Comparison of ENCODE assay signal across 1 cellular context in the genomic region with DNA sequence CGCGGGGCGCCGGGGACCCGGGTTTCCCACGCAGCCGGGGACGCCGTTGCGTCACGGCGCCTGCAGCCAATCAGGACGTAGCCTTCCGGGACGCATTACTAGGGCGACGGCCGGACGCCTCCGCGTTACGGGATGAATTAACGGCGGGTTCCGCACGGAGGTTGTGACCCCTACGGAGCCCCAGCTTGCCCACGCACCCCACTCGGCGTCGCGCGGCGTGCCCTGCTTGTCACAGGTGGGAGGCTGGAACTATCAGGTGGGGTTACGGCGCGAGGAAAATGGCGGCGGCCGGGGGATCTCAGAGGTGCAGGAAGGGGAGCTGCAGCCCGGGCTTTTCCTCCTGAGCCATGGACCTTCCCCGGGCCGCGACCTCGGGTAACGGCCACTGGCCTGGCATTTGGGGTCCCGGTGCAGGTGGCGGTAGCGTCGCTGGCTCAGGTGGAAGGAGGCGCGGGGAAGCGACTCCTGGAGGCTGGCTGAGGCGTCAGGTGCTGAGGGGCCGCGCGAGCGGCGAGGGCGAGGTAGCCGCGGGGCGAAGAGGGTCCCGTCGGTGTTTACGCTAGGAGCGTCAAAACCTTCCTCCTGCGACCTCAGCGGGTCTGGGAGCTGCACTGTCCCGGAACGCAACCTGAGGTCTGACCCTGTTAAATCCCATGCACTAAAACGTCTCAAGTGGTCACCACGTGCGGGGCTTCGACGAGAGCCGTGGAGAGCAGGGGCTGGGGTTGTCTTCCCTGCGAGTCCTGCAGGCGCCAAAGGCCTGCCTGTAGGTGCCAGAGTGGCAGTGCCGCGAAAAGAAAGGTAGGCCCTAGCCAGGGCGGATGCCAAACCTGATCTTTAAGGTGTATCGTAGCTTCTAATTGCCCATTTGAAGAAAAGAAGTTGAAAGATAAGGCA.
TF ChIP-seq lines count a peak whose summit lies in the region.

A gene (plus strand): TSS at position 98 of the 897 bp plus-strand sequence. CDS start 78,345 bp downstream, outside the sequence.

TF ChIP-seq in HepG2, 621 proteins besides CTCF, POLR2A, EP300 and RAD21 (continued from another document and continues in another):
- TF ChIP-seq, protein P1, sequence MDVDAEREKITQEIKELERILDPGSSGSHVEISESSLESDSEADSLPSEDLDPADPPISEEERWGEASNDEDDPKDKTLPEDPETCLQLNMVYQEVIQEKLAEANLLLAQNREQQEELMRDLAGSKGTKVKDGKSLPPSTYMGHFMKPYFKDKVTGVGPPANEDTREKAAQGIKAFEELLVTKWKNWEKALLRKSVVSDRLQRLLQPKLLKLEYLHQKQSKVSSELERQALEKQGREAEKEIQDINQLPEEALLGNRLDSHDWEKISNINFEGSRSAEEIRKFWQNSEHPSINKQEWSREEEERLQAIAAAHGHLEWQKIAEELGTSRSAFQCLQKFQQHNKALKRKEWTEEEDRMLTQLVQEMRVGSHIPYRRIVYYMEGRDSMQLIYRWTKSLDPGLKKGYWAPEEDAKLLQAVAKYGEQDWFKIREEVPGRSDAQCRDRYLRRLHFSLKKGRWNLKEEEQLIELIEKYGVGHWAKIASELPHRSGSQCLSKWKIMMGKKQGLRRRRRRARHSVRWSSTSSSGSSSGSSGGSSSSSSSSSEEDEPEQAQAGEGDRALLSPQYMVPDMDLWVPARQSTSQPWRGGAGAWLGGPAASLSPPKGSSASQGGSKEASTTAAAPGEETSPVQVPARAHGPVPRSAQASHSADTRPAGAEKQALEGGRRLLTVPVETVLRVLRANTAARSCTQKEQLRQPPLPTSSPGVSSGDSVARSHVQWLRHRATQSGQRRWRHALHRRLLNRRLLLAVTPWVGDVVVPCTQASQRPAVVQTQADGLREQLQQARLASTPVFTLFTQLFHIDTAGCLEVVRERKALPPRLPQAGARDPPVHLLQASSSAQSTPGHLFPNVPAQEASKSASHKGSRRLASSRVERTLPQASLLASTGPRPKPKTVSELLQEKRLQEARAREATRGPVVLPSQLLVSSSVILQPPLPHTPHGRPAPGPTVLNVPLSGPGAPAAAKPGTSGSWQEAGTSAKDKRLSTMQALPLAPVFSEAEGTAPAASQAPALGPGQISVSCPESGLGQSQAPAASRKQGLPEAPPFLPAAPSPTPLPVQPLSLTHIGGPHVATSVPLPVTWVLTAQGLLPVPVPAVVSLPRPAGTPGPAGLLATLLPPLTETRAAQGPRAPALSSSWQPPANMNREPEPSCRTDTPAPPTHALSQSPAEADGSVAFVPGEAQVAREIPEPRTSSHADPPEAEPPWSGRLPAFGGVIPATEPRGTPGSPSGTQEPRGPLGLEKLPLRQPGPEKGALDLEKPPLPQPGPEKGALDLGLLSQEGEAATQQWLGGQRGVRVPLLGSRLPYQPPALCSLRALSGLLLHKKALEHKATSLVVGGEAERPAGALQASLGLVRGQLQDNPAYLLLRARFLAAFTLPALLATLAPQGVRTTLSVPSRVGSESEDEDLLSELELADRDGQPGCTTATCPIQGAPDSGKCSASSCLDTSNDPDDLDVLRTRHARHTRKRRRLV (CRISPR knock-in tag; IDR thresholded peaks at IDR 0.05), result peak; percentile 98
- TF ChIP-seq RARG (CRISPR knock-in tag; IDR thresholded peaks at IDR 0.05; ENCODE audit: low read depth) (peak; percentile 93), ZBTB1 (CRISPR knock-in tag; IDR thresholded peaks at IDR 0.05; ENCODE audit: borderline replicate concordance) (no peak; the same call in 1 of the 2 replicates), NFE2L1 (CRISPR knock-in tag; IDR thresholded peaks at IDR 0.05; ENCODE audit: borderline replicate concordance) (peak; percentile 95), ZNF333 (CRISPR knock-in tag; IDR thresholded peaks at IDR 0.05; ENCODE audit: borderline replicate concordance) (peak; percentile 90), SP5 (CRISPR knock-in tag; IDR thresholded peaks at IDR 0.05; ENCODE audit: borderline replicate concordance, low read depth) (no peak; the same call in 1 of the 2 replicates), ARNT (IDR thresholded peaks at IDR 0.05) (no peak), ZNF121 (CRISPR knock-in tag; IDR thresholded peaks at IDR 0.05) (peak; percentile 71; the same call in 1 of the 2 replicates), NAIF1 (CRISPR knock-in tag; IDR thresholded peaks at IDR 0.05; ENCODE audit: borderline replicate concordance) (peak; percentile 96), GLI4 (CRISPR knock-in tag; IDR thresholded peaks at IDR 0.05; ENCODE audit: borderline replicate concordance) (peak; percentile 96), ZNF431 (CRISPR knock-in tag; IDR thresholded peaks at IDR 0.05; ENCODE audit: borderline replicate concordance, low read depth) (peak; percentile 95), SYNCRIP (IDR thresholded peaks at IDR 0.05; ENCODE audit: insufficient read depth, low read depth, low read length) (no peak), FLYWCH1 (CRISPR knock-in tag; IDR thresholded peaks at IDR 0.05) (no peak; the same call in 1 of the 2 replicates), MXD4 (CRISPR knock-in tag; IDR thresholded peaks at IDR 0.05) (peak; percentile 72; the same call in 1 of the 2 replicates), GATAD2A (CRISPR knock-in tag; IDR thresholded peaks at IDR 0.05) (peak; percentile 35; the same call in 1 of the 2 replicates), ZSCAN29 (CRISPR knock-in tag; conservative IDR thresholded peaks at IDR 0.05) (no peak), ZFP1 (CRISPR knock-in tag; IDR thresholded peaks at IDR 0.05) (no peak), ZNF264 (CRISPR knock-in tag; IDR thresholded peaks at IDR 0.05) (peak; percentile 85), ZBTB7B (CRISPR knock-in tag; IDR thresholded peaks at IDR 0.05) (peak; percentile 72), ZNF460 (CRISPR knock-in tag; IDR thresholded peaks at IDR 0.05; ENCODE audit: borderline replicate concordance) (no peak; the same call in 1 of the 2 replicates), FOXJ3 (CRISPR knock-in tag; IDR thresholded peaks at IDR 0.05; ENCODE audit: borderline replicate concordance) (peak; percentile 80), CCAR2 (optimal IDR thresholded peaks at IDR 0.05; ENCODE audit: low read depth, low read length) (no peak), ZNF34 (CRISPR knock-in tag; IDR thresholded peaks at IDR 0.05; ENCODE audit: borderline replicate concordance) (no peak), SKI (IDR thresholded peaks at IDR 0.05; ENCODE audit: partially characterized antibody) (no peak), NRL (CRISPR knock-in tag; IDR thresholded peaks at IDR 0.05; ENCODE audit: borderline replicate concordance) (peak; percentile 100), SRY (CRISPR knock-in tag; IDR thresholded peaks at IDR 0.05) (peak; percentile 97), TAF15 (IDR thresholded peaks at IDR 0.05; ENCODE audit: low read depth, low read length, poor library complexity, severe bottlenecking) (no peak), ZNF564 (CRISPR knock-in tag; IDR thresholded peaks at IDR 0.05) (peak; percentile 87; the same call in 1 of the 2 replicates), ATAD3A (CRISPR knock-in tag; IDR thresholded peaks at IDR 0.05) (no peak; the same call in 1 of the 2 replicates), PCBP1 (IDR thresholded peaks at IDR 0.05; ENCODE audit: borderline replicate concordance, low read depth, low read length) (peak; percentile 24; the same call in 1 of the 2 replicates), HMG20B (CRISPR knock-in tag; conservative IDR thresholded peaks at IDR 0.05) (no peak), ZNF160 (CRISPR knock-in tag; IDR thresholded peaks at IDR 0.05) (peak; percentile 77), ZNF598 (CRISPR knock-in tag; IDR thresholded peaks at IDR 0.05; ENCODE audit: borderline replicate concordance) (peak; percentile 92; the same call in 1 of the 2 replicates), ZNF614 (CRISPR knock-in tag; IDR thresholded peaks at IDR 0.05; ENCODE audit: borderline replicate concordance) (peak; percentile 82), ZFP36L2 (CRISPR knock-in tag; IDR thresholded peaks at IDR 0.05) (no peak)
- TF ChIP-seq, protein P2, sequence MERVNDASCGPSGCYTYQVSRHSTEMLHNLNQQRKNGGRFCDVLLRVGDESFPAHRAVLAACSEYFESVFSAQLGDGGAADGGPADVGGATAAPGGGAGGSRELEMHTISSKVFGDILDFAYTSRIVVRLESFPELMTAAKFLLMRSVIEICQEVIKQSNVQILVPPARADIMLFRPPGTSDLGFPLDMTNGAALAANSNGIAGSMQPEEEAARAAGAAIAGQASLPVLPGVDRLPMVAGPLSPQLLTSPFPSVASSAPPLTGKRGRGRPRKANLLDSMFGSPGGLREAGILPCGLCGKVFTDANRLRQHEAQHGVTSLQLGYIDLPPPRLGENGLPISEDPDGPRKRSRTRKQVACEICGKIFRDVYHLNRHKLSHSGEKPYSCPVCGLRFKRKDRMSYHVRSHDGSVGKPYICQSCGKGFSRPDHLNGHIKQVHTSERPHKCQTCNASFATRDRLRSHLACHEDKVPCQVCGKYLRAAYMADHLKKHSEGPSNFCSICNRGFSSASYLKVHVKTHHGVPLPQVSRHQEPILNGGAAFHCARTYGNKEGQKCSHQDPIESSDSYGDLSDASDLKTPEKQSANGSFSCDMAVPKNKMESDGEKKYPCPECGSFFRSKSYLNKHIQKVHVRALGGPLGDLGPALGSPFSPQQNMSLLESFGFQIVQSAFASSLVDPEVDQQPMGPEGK (CRISPR knock-in tag; IDR thresholded peaks at IDR 0.05), result peak; percentile 50
- TF ChIP-seq, protein P3, sequence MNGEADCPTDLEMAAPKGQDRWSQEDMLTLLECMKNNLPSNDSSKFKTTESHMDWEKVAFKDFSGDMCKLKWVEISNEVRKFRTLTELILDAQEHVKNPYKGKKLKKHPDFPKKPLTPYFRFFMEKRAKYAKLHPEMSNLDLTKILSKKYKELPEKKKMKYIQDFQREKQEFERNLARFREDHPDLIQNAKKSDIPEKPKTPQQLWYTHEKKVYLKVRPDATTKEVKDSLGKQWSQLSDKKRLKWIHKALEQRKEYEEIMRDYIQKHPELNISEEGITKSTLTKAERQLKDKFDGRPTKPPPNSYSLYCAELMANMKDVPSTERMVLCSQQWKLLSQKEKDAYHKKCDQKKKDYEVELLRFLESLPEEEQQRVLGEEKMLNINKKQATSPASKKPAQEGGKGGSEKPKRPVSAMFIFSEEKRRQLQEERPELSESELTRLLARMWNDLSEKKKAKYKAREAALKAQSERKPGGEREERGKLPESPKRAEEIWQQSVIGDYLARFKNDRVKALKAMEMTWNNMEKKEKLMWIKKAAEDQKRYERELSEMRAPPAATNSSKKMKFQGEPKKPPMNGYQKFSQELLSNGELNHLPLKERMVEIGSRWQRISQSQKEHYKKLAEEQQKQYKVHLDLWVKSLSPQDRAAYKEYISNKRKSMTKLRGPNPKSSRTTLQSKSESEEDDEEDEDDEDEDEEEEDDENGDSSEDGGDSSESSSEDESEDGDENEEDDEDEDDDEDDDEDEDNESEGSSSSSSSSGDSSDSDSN (CRISPR knock-in tag; IDR thresholded peaks at IDR 0.05), result peak; percentile 83
- TF ChIP-seq, protein P4, sequence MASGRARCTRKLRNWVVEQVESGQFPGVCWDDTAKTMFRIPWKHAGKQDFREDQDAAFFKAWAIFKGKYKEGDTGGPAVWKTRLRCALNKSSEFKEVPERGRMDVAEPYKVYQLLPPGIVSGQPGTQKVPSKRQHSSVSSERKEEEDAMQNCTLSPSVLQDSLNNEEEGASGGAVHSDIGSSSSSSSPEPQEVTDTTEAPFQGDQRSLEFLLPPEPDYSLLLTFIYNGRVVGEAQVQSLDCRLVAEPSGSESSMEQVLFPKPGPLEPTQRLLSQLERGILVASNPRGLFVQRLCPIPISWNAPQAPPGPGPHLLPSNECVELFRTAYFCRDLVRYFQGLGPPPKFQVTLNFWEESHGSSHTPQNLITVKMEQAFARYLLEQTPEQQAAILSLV (CRISPR knock-in tag; IDR thresholded peaks at IDR 0.05; ENCODE audit: borderline replicate concordance), result peak; percentile 94; the same call in 1 of the 2 replicates
- TF ChIP-seq, protein P5, sequence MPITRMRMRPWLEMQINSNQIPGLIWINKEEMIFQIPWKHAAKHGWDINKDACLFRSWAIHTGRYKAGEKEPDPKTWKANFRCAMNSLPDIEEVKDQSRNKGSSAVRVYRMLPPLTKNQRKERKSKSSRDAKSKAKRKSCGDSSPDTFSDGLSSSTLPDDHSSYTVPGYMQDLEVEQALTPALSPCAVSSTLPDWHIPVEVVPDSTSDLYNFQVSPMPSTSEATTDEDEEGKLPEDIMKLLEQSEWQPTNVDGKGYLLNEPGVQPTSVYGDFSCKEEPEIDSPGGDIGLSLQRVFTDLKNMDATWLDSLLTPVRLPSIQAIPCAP (CRISPR knock-in tag; IDR thresholded peaks at IDR 0.05; ENCODE audit: low read depth), result peak; percentile 17; the same call in 1 of the 2 replicates
- TF ChIP-seq, protein P6, sequence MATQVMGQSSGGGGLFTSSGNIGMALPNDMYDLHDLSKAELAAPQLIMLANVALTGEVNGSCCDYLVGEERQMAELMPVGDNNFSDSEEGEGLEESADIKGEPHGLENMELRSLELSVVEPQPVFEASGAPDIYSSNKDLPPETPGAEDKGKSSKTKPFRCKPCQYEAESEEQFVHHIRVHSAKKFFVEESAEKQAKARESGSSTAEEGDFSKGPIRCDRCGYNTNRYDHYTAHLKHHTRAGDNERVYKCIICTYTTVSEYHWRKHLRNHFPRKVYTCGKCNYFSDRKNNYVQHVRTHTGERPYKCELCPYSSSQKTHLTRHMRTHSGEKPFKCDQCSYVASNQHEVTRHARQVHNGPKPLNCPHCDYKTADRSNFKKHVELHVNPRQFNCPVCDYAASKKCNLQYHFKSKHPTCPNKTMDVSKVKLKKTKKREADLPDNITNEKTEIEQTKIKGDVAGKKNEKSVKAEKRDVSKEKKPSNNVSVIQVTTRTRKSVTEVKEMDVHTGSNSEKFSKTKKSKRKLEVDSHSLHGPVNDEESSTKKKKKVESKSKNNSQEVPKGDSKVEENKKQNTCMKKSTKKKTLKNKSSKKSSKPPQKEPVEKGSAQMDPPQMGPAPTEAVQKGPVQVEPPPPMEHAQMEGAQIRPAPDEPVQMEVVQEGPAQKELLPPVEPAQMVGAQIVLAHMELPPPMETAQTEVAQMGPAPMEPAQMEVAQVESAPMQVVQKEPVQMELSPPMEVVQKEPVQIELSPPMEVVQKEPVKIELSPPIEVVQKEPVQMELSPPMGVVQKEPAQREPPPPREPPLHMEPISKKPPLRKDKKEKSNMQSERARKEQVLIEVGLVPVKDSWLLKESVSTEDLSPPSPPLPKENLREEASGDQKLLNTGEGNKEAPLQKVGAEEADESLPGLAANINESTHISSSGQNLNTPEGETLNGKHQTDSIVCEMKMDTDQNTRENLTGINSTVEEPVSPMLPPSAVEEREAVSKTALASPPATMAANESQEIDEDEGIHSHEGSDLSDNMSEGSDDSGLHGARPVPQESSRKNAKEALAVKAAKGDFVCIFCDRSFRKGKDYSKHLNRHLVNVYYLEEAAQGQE (IDR thresholded peaks at IDR 0.05; ENCODE audit: borderline replicate concordance in 1 of 2, low read depth in 1 of 2, low read length in 2 of 2), result peak in 1 of 2 experiments; percentile 32; a peak in 1 of 4 replicates
- TF ChIP-seq, protein P7, sequence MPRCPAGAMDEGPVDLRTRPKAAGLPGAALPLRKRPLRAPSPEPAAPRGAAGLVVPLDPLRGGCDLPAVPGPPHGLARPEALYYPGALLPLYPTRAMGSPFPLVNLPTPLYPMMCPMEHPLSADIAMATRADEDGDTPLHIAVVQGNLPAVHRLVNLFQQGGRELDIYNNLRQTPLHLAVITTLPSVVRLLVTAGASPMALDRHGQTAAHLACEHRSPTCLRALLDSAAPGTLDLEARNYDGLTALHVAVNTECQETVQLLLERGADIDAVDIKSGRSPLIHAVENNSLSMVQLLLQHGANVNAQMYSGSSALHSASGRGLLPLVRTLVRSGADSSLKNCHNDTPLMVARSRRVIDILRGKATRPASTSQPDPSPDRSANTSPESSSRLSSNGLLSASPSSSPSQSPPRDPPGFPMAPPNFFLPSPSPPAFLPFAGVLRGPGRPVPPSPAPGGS (CRISPR knock-in tag; IDR thresholded peaks at IDR 0.05), result peak; percentile 95; the same call in 1 of the 2 replicates
